Comparison of ENCODE assay signal across 7 cellular contexts in the genomic region with DNA sequence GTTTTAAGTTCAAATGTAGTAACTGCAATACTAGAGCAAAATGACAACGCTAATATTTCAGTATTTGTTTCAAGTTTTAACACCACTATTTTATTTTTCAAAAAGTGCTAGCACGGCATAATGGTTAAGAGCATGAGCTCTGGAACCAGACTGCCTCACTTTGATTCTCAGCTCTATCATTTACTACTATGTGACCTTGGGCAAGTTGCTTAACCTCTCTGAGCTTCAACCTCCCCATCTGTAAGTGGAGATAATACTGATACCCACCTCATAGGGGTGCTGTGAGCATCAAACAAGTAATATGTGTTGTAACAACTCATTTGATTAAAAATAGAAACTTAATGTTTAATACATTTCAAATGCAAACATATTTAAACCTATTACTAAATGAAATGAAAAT.
"Had no signal": no experiment of that assay in that cellular context is flagged by ENCODE, and none has a peak within 500 bp of the region (broad histone marks: within the 10 kb centered on the region; RNA-seq: fewer than 3 reads in every experiment).

No MANE protein-coding gene starts in this region.

- H3K4me3 Mint-ChIP-seq: IgD-negative memory B cell had no signal

- H3K36me3 Mint-ChIP-seq: IgD-negative memory B cell had no signal

- DNase-seq: GOT3, H7, HCEC 1CT, KG1 had no signal

- H3K27ac ChIP-seq: HL-60 had no signal

- ATAC-seq: HepG2 had no signal

- H3K4me1 Mint-ChIP-seq: IgD-negative memory B cell had no signal

- H3K9me3 Mint-ChIP-seq: IgD-negative memory B cell had no signal
